In genomic region chr4:41665808-41666207, GRCh38 we compare ENCODE assay signal across 18 cellular contexts.
A peak's percentile ranks its signal among the peaks of the same experiment; 100 is the strongest.
DNase-seq lines count a peak whose midpoint lies in the region; ATAC-seq and TF ChIP-seq lines count a peak whose summit lies in the region.
"Had no signal": no experiment of that assay in that cellular context is flagged by ENCODE, and none has a peak within 500 bp of the region (broad histone marks: within the 10 kb centered on the region; RNA-seq: fewer than 3 reads in every experiment).

No MANE protein-coding gene starts in this region.

- H3K9ac ChIP-seq in SK-N-MC (ENCODE audit: insufficient read length): peak overlapping the region; percentile 33
- H3K9ac ChIP-seq: BLaER1 had no signal

- peak overlapping the region; percentile 53 for H3K27ac ChIP-seq in SK-N-MC
- no peak overlapping the region for H3K27ac ChIP-seq in foreskin keratinocyte
- H3K27ac ChIP-seq: 22Rv1, BLaER1, C4-2B had no signal

- peak overlapping the region; percentile 16 for H3K4me3 ChIP-seq in SK-N-MC
- H3K4me3 ChIP-seq: BLaER1, GM23338 had no signal

- no peak for TF ChIP-seq CTCF in foreskin keratinocyte (conservative IDR thresholded peaks at IDR 0.05)

- no peaks in the 10 kb centered on the region for H3K9me3 ChIP-seq in SK-N-MC (ENCODE audit: low read depth, low read length)
- H3K9me3 ChIP-seq: BLaER1 had no signal

- H3K27me3 ChIP-seq in foreskin keratinocyte: peaks cover 10% of the 10 kb centered on the region
- H3K27me3 ChIP-seq: BLaER1 had no signal

- no peaks in the 10 kb centered on the region for H3K4me1 ChIP-seq in foreskin keratinocyte
- H3K4me1 ChIP-seq: BLaER1 had no signal

- DNase-seq in COLO829 (ENCODE audit: low spot score): peak; percentile 22
- no peak for DNase-seq in SK-N-MC (ENCODE audit: low read depth, low spot score)
- DNase-seq in foreskin keratinocyte: peak in 1 of 2 donors; percentile 37
- DNase-seq in pons (ENCODE audit: low spot score): peak; percentile 54
- DNase-seq in activated CD4-positive, alpha-beta T cell treated with anti-CD3 and anti-CD28 coated beads for 48 hours: no peak
- DNase-seq: CD4-positive, CD25-positive, alpha-beta regulatory T cell; CD8-positive, alpha-beta T cell; DMS 273 treated with DMSO at 0.1 percent for 48 hours; DMS79; GF-D8; H9 had no signal

- no peaks in the 10 kb centered on the region for H3K36me3 ChIP-seq in SK-N-MC (ENCODE audit: insufficient read depth, low read length)
- H3K36me3 ChIP-seq: BLaER1 had no signal

- peak; percentile 21 for ATAC-seq in foreskin keratinocyte
- no peak for ATAC-seq in HG03469 (IDR thresholded peaks at IDR 0.05; ENCODE audit: unreplicated experiment)
- ATAC-seq in GM18858 (IDR thresholded peaks at IDR 0.05; ENCODE audit: unreplicated experiment): no peak
- ATAC-seq: CD8-positive, alpha-beta T cell; GM23338; HCT116 had no signal

Comparison
In these comparisons a context has a peak if more than half of its experiments do, and no peak if none do; other contexts are left out.
1. DNase-seq: peak in COLO829 (single experiment) and pons (single experiment); none in SK-N-MC (single experiment) and activated CD4-positive, alpha-beta T cell treated with anti-CD3 and anti-CD28 coated beads for 48 hours (single experiment).